ENCODE assay signal across 8 cellular contexts in genomic region chr22:29270475-29271271, GRCh38. TPM values are rescaled to one million over a fixed set of nuclear protein-coding genes. Genes with fewer than 3 reads are reported as not detected.
A peak's percentile ranks its signal among the peaks of the same experiment; 100 is the strongest.
DNase-seq lines count a peak whose midpoint lies in the region; ATAC-seq and TF ChIP-seq lines count a peak whose summit lies in the region.

No MANE protein-coding gene starts in this region.

- H3K27ac Mint-ChIP-seq in activated naive CD8-positive, alpha-beta T cell treated with anti-CD3 and anti-CD28 coated beads, Interleukin-2, amount 10 ng/mL, durations not matched to agents 7 days and 5 days = peak overlapping the region; percentile 27

- H3K4me3 ChIP-seq in right atrium auricular region (peak overlapping the region; percentile 89 to 93), tibial nerve (peak overlapping the region; percentile 86 to 100 (median 92))

- no peak for TF ChIP-seq EP300 in tibial nerve (IDR thresholded peaks at IDR 0.05)

- H3K36me3 ChIP-seq in right atrium auricular region (peaks cover 35% of the 10 kb centered on the region), tibial nerve (peaks cover 0 to 41% (median 0%) of the 10 kb centered on the region in 3 donors)

- H3K27me3 ChIP-seq in right atrium auricular region (no peaks in the 10 kb centered on the region), tibial nerve (no peaks in the 10 kb centered on the region)

- H3K9me3 ChIP-seq in right atrium auricular region = no peaks in the 10 kb centered on the region
- no peaks in the 10 kb centered on the region for H3K9me3 ChIP-seq in tibial nerve

- TF ChIP-seq CTCF in right atrium auricular region (IDR thresholded peaks at IDR 0.05) = no peak
- no peak for TF ChIP-seq CTCF in tibial nerve (IDR thresholded peaks at IDR 0.05)

- peaks cover 46% of the 10 kb centered on the region for H3K36me3 Mint-ChIP-seq in activated naive CD8-positive, alpha-beta T cell treated with anti-CD3 and anti-CD28 coated beads, Interleukin-2, amount 10 ng/mL, durations not matched to agents 7 days and 5 days

- no peak overlapping the region for H3K27ac ChIP-seq in right atrium auricular region
- peak overlapping the region in 3 of 4 donors; percentile 96 to 99 (median 99) for H3K27ac ChIP-seq in tibial nerve

- POLR2A ChIA-PET in activated naive CD8-positive, alpha-beta T cell treated with anti-CD3 and anti-CD28 coated beads, Interleukin-2, amount 10 ng/mL, durations not matched to agents 7 days and 5 days (lab: Charles Lee) = interaction anchor here (1.0 to 1.1 kb wide), 2 partner anchors 9 to 10 kb away, joined by 3 read pairs; no protein-coding TSS in a partner anchor

- intact Hi-C loops in Right ventricle myocardium inferior (cut with DNase I) = no loop called here

- DNase-seq in right atrium auricular region (ENCODE audit: low spot score) (peak; percentile 52), Right ventricle myocardium inferior (ENCODE audit: missing footprints) (no peak), kidney tubule cell (ENCODE audit: low spot score) (peak; percentile 50), tibial nerve (ENCODE audit: low spot score in 2 of 2) (no peak), NCI-H2196 treated with DMSO at 0.1 percent for 48 hours (lab: John Stamatoyannopoulos, UW; ENCODE audit: unreplicated experiment) (no peak)
- DNase-seq in activated naive CD8-positive, alpha-beta T cell treated with anti-CD3 and anti-CD28 coated beads, Interleukin-2, amount 10 ng/mL, durations not matched to agents 7 days and 5 days = no peak

- no peak for TF ChIP-seq POLR2A in tibial nerve (IDR thresholded peaks at IDR 0.05)

- H3K27me3 Mint-ChIP-seq in activated naive CD8-positive, alpha-beta T cell treated with anti-CD3 and anti-CD28 coated beads, Interleukin-2, amount 10 ng/mL, durations not matched to agents 7 days and 5 days = no peaks in the 10 kb centered on the region

- H3K4me3 Mint-ChIP-seq in activated naive CD8-positive, alpha-beta T cell treated with anti-CD3 and anti-CD28 coated beads, Interleukin-2, amount 10 ng/mL, durations not matched to agents 7 days and 5 days = peak overlapping the region; percentile 86

- WGBS in tibial nerve, 2 donors = 9 to 17% methylated on average over 9 of the region's 9 CpGs

- H3K4me1 ChIP-seq in right atrium auricular region (peaks cover 0 to 53% of the 10 kb centered on the region in 2 donors), tibial nerve (peaks cover 0 to 83% (median 51%) of the 10 kb centered on the region in 4 donors)

- no peaks in the 10 kb centered on the region for H3K9me3 Mint-ChIP-seq in activated naive CD8-positive, alpha-beta T cell treated with anti-CD3 and anti-CD28 coated beads, Interleukin-2, amount 10 ng/mL, durations not matched to agents 7 days and 5 days

- ATAC-seq in Right ventricle myocardium inferior (no peak), HG03354 (IDR thresholded peaks at IDR 0.05; ENCODE audit: poor library complexity, severe bottlenecking, unreplicated experiment) (no peak), GM18907 (IDR thresholded peaks at IDR 0.05; ENCODE audit: unreplicated experiment) (no peak)
- no peak for ATAC-seq in activated naive CD8-positive, alpha-beta T cell treated with anti-CD3 and anti-CD28 coated beads, Interleukin-2, amount 10 ng/mL, durations not matched to agents 7 days and 5 days (ENCODE audit: low read depth)

- peaks cover 47% of the 10 kb centered on the region for H3K4me1 Mint-ChIP-seq in activated naive CD8-positive, alpha-beta T cell treated with anti-CD3 and anti-CD28 coated beads, Interleukin-2, amount 10 ng/mL, durations not matched to agents 7 days and 5 days

RNA-seq across cellular contexts. Expression of gene EWSR1, which starts 2.6 kb away (rescaled TPM):
- total RNA-seq in right atrium auricular region (100 to 1,000 TPM; 153 to 179 TPM), Right ventricle myocardium inferior (112 TPM), tibial nerve (100 to 1,000 TPM; 174 to 211 (median 188) TPM)
- 100 to 1,000 TPM; 284 to 302 TPM for total RNA-seq in activated naive CD8-positive, alpha-beta T cell treated with anti-CD3 and anti-CD28 coated beads, Interleukin-2, amount 10 ng/mL, durations not matched to agents 7 days and 5 days

RNA-seq across cellular contexts. Expression of gene RHBDD3, which starts 2.9 kb away (rescaled TPM):
- total RNA-seq in right atrium auricular region (10 to 100 TPM; 16.5 to 23.4 TPM), Right ventricle myocardium inferior (11.6 TPM), tibial nerve (10 to 100 TPM; 14.4 to 43.5 (median 32.6) TPM)
- 10 to 100 TPM; 27.5 to 30.1 TPM for total RNA-seq in activated naive CD8-positive, alpha-beta T cell treated with anti-CD3 and anti-CD28 coated beads, Interleukin-2, amount 10 ng/mL, durations not matched to agents 7 days and 5 days

RNA-seq across cellular contexts. Expression of gene GAS2L1, which starts 35.8 kb away (rescaled TPM):
- 10 to 100 TPM; 19.4 to 28.0 TPM for total RNA-seq in right atrium auricular region
- total RNA-seq in Right ventricle myocardium inferior = 24.3 TPM
- 1 to 10 TPM; 8.1 to 9.3 TPM for total RNA-seq in activated naive CD8-positive, alpha-beta T cell treated with anti-CD3 and anti-CD28 coated beads, Interleukin-2, amount 10 ng/mL, durations not matched to agents 7 days and 5 days
- total RNA-seq in tibial nerve = 10 to 100 TPM; 30.3 to 43.5 (median 35.1) TPM

RNA-seq across cellular contexts. Expression of gene RASL10A, which starts 44.8 kb away (rescaled TPM):
- total RNA-seq in right atrium auricular region (1 to 10 TPM; 1.1 to 1.8 TPM), Right ventricle myocardium inferior (1.1 TPM), tibial nerve (1 to 10 TPM in 3 of 4 donors, not detected in 1; 2.2 to 6.6 (median 3.3) TPM)
- 1 to 10 TPM in 1 of 2 experiments, under 1 TPM in 1; 0.80 to 1.1 TPM for total RNA-seq in activated naive CD8-positive, alpha-beta T cell treated with anti-CD3 and anti-CD28 coated beads, Interleukin-2, amount 10 ng/mL, durations not matched to agents 7 days and 5 days

Comparison
In these comparisons a context has a peak if more than half of its experiments do, and no peak if none do; other contexts are left out.
1. DNase-seq: peak in right atrium auricular region (single experiment) and kidney tubule cell (single experiment); none in Right ventricle myocardium inferior (single experiment), activated naive CD8-positive, alpha-beta T cell treated with anti-CD3 and anti-CD28 coated beads, Interleukin-2, amount 10 ng/mL, durations not matched to agents 7 days and 5 days (single experiment), tibial nerve (0 of 2) and NCI-H2196 treated with DMSO at 0.1 percent for 48 hours (single experiment).
2. H3K27ac ChIP-seq: peak in tibial nerve (3 of 4); none in right atrium auricular region (0 of 2).